In genomic region chr10:118459642-118460193, GRCh38 we compare ENCODE assay signal across 8 cellular contexts.
DNase-seq lines count a peak whose midpoint lies in the region; ATAC-seq and TF ChIP-seq lines count a peak whose summit lies in the region.

No MANE protein-coding gene starts in this region.

- H3K4me3 ChIP-seq in AG04449 (ENCODE audit: low read depth, low read length) (no peak overlapping the region), choroid plexus epithelial cell (ENCODE audit: low read depth, low read length) (no peak overlapping the region), left lung (no peak overlapping the region)

- peak; percentile 58 for ATAC-seq in GM18505 (IDR thresholded peaks at IDR 0.05; ENCODE audit: unreplicated experiment)
- ATAC-seq in HG03095 (IDR thresholded peaks at IDR 0.05; ENCODE audit: unreplicated experiment) = peak; percentile 78
- ATAC-seq in left lung = peak; percentile 96

- peaks cover 0 to 7% of the 10 kb centered on the region in 2 donors for H3K4me1 ChIP-seq in left lung

- POLR2A ChIA-PET in AG04449 (lab: Yijun Ruan, JAX) = no interaction called here

- TF ChIP-seq CTCF in AG04449 (IDR thresholded peaks at IDR 0.05; ENCODE audit: insufficient read depth, low read length, missing control alignments) = peak; percentile 72
- TF ChIP-seq CTCF in choroid plexus epithelial cell (conservative IDR thresholded peaks at IDR 0.05; ENCODE audit: low read depth, low read length) = peak; percentile 88
- peak; percentile 64 to 69 for TF ChIP-seq CTCF in left lung (IDR thresholded peaks at IDR 0.05)

- CTCF ChIA-PET in AG04449 (lab: Yijun Ruan, JAX) = interaction anchor here (0.6 to 4.8 kb wide), 30 partner anchors 9 to 1244 kb away, joined by 3 to 52 read pairs (median 4); no protein-coding TSS in a partner anchor

- H3K9me3 ChIP-seq in left lung = no peaks in the 10 kb centered on the region

- H3K36me3 ChIP-seq in left lung = no peaks in the 10 kb centered on the region

- H3K27ac ChIP-seq in left lung = no peak overlapping the region

- peaks cover 0 to 43% of the 10 kb centered on the region in 2 donors for H3K27me3 ChIP-seq in left lung

- DNase-seq in AG04449 (ENCODE audit: low read depth, low spot score) (peak; percentile 4), NCI-H226 (peak; percentile 5), choroid plexus epithelial cell (ENCODE audit: low read depth) (peak; percentile 73), left lung (peak in 1 of 2 donors; percentile 37)
- DNase-seq in activated CD4-positive, alpha-beta T cell treated with anti-CD3 and anti-CD28 coated beads for 4 hours = peak; percentile 17 to 53
- peak; percentile 15 to 41 (median 21) for DNase-seq in stimulated activated CD4-positive, alpha-beta T cell treated with anti-CD3 and anti-CD28 coated beads, TNF-alpha, amount 100 ng/mL, for 24 hours (ENCODE audit: low read depth in 3 of 3)

- intact Hi-C loops in left lung (cut with DNase I) = no loop called here

- no peak for TF ChIP-seq POLR2A in GM18505 (IDR thresholded peaks at IDR 0.05; ENCODE audit: borderline replicate concordance, extremely low read depth, insufficient read depth, insufficient read length)
